8 cellular contexts compared by ENCODE assay signal in the genomic region with DNA sequence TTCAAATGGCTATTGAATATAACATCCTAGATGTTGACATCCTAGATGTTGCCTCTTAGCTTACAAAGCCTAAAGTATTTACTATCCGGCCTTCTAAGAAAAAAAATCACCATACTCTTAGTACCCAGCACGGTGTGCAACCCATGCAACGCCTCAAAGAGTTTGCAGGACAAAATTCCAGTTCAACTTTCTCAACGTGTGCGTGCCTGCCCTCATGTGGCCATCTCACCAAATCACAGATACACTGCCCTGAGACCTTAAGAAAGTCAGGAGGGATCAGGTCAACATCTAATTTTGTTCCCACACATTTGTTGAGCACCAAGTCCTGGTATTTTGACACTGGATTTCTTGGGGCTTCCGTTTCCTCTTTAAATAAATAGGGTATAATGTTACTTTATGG.
A peak's percentile ranks its signal among the peaks of the same experiment; 100 is the strongest.
DNase-seq lines count a peak whose midpoint lies in the region; ATAC-seq and TF ChIP-seq lines count a peak whose summit lies in the region.

No MANE protein-coding gene starts in this region.

- peak; percentile 4 for DNase-seq in NCI-H345 (lab: John Stamatoyannopoulos, UW)
- no peak for DNase-seq in NCI-H345 treated with DMSO at 0.1 percent for 48 hours (lab: John Stamatoyannopoulos, UW; ENCODE audit: unreplicated experiment)
- peak; percentile 32 for DNase-seq in cerebellar cortex (ENCODE audit: low spot score)
- peak; percentile 22 for DNase-seq in posterior vena cava (ENCODE audit: low spot score)
- DNase-seq in activated effector memory CD4-positive, alpha-beta T cell treated with Interleukin-2 at 50 U/mL for 16 hours: no peak
- no peak for DNase-seq in stimulated activated CD4-positive, alpha-beta T cell treated with anti-CD3 and anti-CD28 coated beads, Interleukin-1b, Interleukin-23, amount 100 ng/mL, for 48 hours
- no peak for DNase-seq in T-cell

- TF ChIP-seq CTCF in LNCAP (IDR thresholded peaks at IDR 0.05): peak; percentile 55

- H3K9me3 Mint-ChIP-seq in T-cell: peaks cover 0 to 4% (median 0%) of the 10 kb centered on the region in 3 donors

- CTCF ChIA-PET in T-cell (lab: Charles Lee): no interaction called here

- POLR2A ChIA-PET in T-cell (lab: Charles Lee): no interaction called here

- H3K4me3 Mint-ChIP-seq in T-cell: no peak overlapping the region

- no peak for ATAC-seq in T-cell (replicated peaks in 1 of 4)

- H3K36me3 Mint-ChIP-seq in T-cell: no peaks in the 10 kb centered on the region

- intact Hi-C loops in posterior vena cava (cut with DNase I): no loop called here

- no peak overlapping the region for H3K27ac Mint-ChIP-seq in T-cell

- H3K27me3 Mint-ChIP-seq in T-cell: peaks cover 0 to 2% of the 10 kb centered on the region in 2 donors

- H3K4me1 Mint-ChIP-seq in T-cell: peaks cover 0 to 7% (median 6%) of the 10 kb centered on the region in 3 donors

Comparison
In these comparisons a context has a peak if more than half of its experiments do, and no peak if none do; other contexts are left out.
1. DNase-seq: peak in NCI-H345 (single experiment), cerebellar cortex (single experiment) and posterior vena cava (single experiment); none in NCI-H345 treated with DMSO at 0.1 percent for 48 hours (single experiment), activated effector memory CD4-positive, alpha-beta T cell treated with Interleukin-2 at 50 U/mL for 16 hours (single experiment), stimulated activated CD4-positive, alpha-beta T cell treated with anti-CD3 and anti-CD28 coated beads, Interleukin-1b, Interleukin-23, amount 100 ng/mL, for 48 hours (single experiment) and T-cell (0 of 34).